In the genomic region with DNA sequence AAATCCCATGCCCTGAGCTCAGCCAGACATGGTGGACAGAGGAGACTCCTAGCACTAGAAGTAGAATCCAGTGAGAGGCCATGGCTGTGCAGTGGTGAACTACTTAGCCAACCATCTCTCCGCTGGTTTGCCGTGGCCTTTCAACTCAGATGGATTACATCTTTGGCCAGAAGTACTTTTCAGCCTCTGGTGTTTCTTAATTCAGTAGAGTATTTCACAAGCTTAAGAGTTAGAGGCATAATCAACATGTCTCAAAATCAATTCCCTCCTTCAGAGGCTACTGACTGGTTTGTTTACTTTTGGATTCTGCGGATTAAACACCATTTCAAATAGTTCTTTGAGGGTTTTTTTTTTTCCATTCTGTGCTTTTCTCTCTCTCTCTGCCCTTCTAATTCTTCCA, we compare ENCODE assay signal across 17 cellular contexts.
A peak's percentile ranks its signal among the peaks of the same experiment; 100 is the strongest.
DNase-seq lines count a peak whose midpoint lies in the region; ATAC-seq lines count a peak whose summit lies in the region.
"Had no signal": no experiment of that assay in that cellular context is flagged by ENCODE, and none has a peak within 500 bp of the region (broad histone marks: within the 10 kb centered on the region; RNA-seq: fewer than 3 reads in every experiment).

No MANE protein-coding gene starts in this region.

- H3K4me3 ChIP-seq in subcutaneous abdominal adipose tissue (ENCODE audit: low read depth in 1 of 5, low read length in 5 of 5) = no peak overlapping the region
- H3K4me3 ChIP-seq: BLaER1 treated with 17β-estradiol and CSF1 and Interleukin-3, amounts not matched to agents 10 nM and 100 nM; GM23248; HAP-1 had no signal

- peak overlapping the region; percentile 54 for H3K27ac ChIP-seq in subcutaneous abdominal adipose tissue (ENCODE audit: low read depth, low read length)
- H3K27ac ChIP-seq: BLaER1 treated with 17β-estradiol and CSF1 and Interleukin-3, amounts not matched to agents 10 nM and 100 nM; GM23248 had no signal

- peaks cover 0 to 8% (median 0%) of the 10 kb centered on the region in 5 donors for H3K9me3 ChIP-seq in subcutaneous abdominal adipose tissue (ENCODE audit: control insufficient read depth in 5 of 5, low read length in 5 of 5)

- POLR2A ChIA-PET in T-cell (lab: Charles Lee) = no interaction called here

- no peaks in the 10 kb centered on the region for H3K27me3 ChIP-seq in subcutaneous abdominal adipose tissue (ENCODE audit: control insufficient read depth in 5 of 5, insufficient read depth in 4 of 5, low read length in 5 of 5)
- H3K27me3 ChIP-seq: BLaER1 treated with 17β-estradiol and CSF1 and Interleukin-3, amounts not matched to agents 10 nM and 100 nM had no signal

- H3K27me3 Mint-ChIP-seq in T-cell = no peaks in the 10 kb centered on the region
- H3K27me3 Mint-ChIP-seq: B cell, IgD-negative memory B cell had no signal

- H3K36me3 Mint-ChIP-seq in T-cell = no peaks in the 10 kb centered on the region

- peak overlapping the region in 1 of 5 donors; percentile 70 for H3K9ac ChIP-seq in subcutaneous abdominal adipose tissue (ENCODE audit: low read length in 5 of 5)
- H3K9ac ChIP-seq: BLaER1 treated with 17β-estradiol and CSF1 and Interleukin-3, amounts not matched to agents 10 nM and 100 nM; GM23248 had no signal

- H3K4me3 Mint-ChIP-seq in T-cell = no peak overlapping the region
- H3K4me3 Mint-ChIP-seq: B cell; CD8-positive, alpha-beta T cell; IgD-negative memory B cell had no signal

- DNase-seq in amniotic epithelial cell (ENCODE audit: low read depth) = peak; percentile 69
- DNase-seq in fibroblast of gingiva (ENCODE audit: low read depth) = peak; percentile 76
- DNase-seq in iris pigment epithelial cell (ENCODE audit: low read depth) = peak; percentile 68
- DNase-seq in SW 1271 (lab: John Stamatoyannopoulos, UW) = no peak
- DNase-seq in T-cell = no peak
- DNase-seq in COLO668 (lab: John Stamatoyannopoulos, UW; ENCODE audit: unreplicated experiment) = no peak
- DNase-seq: Caco-2; CD8-positive, alpha-beta T cell; DMS153; DMS79; GDM1; GM23248 had no signal

- H3K9me3 Mint-ChIP-seq in T-cell = peaks cover 10 to 11% (median 11%) of the 10 kb centered on the region in 3 donors

- no peaks in the 10 kb centered on the region for H3K36me3 ChIP-seq in subcutaneous abdominal adipose tissue (ENCODE audit: control insufficient read depth in 5 of 5, insufficient read depth in 5 of 5, low read length in 5 of 5)
- H3K36me3 ChIP-seq: HAP-1 had no signal

- H3K4me1 Mint-ChIP-seq in T-cell = no peaks in the 10 kb centered on the region
- H3K4me1 Mint-ChIP-seq: B cell had no signal

- H3K27ac Mint-ChIP-seq in T-cell = no peak overlapping the region
- H3K27ac Mint-ChIP-seq: B cell; CD8-positive, alpha-beta T cell; IgD-negative memory B cell had no signal

- H3K4me1 ChIP-seq in subcutaneous abdominal adipose tissue (ENCODE audit: control insufficient read depth in 5 of 5, insufficient read depth in 5 of 5, low read length in 5 of 5) = peaks cover 0 to 29% (median 14%) of the 10 kb centered on the region in 5 donors

- CTCF ChIA-PET in T-cell (lab: Charles Lee) = interaction anchor here in 1 of 2 donors (0.6 kb wide), 1 partner anchor 11 kb away, joined by 3 read pairs; no protein-coding TSS in a partner anchor

- no peak for ATAC-seq in T-cell (replicated peaks in 1 of 4)
- ATAC-seq: CD8-positive, alpha-beta T cell had no signal

Comparison
In these comparisons a context has a peak if more than half of its experiments do, and no peak if none do; other contexts are left out.
1. DNase-seq: peak in amniotic epithelial cell (single experiment), fibroblast of gingiva (single experiment) and iris pigment epithelial cell (single experiment); none in SW 1271 (0 of 2), T-cell (0 of 34) and COLO668 (single experiment).